In the genomic region with DNA sequence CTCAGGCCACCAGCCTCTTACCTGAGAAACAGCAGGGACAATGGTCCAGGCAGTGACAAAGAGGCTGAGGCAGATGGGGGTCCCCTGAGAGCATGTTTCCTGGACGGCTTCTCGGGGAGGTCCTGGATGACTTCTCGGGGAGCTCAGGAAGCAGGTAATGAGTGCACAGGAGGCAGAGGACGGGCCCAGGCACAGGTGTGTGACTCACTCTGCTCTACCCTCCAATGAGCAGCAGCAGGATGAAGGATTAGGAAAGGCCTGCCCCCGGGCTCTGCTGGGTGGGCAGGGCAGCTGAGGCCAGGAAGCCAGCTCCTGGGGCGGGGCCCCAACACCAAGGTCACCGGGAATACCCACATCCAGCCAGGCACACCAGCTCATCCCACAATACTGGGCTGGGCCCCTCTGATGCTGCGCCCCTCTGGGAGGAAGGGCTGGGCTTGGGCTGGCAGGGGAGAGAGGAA, we compare ENCODE assay signal across 19 cellular contexts. TPM values are rescaled to one million over a fixed set of nuclear protein-coding genes. Genes with fewer than 3 reads are reported as not detected.
DNase-seq lines count a peak whose midpoint lies in the region; ATAC-seq and TF ChIP-seq lines count a peak whose summit lies in the region.
"Had no signal": no experiment of that assay in that cellular context is flagged by ENCODE, and none has a peak within 500 bp of the region (broad histone marks: within the 10 kb centered on the region; RNA-seq: fewer than 3 reads in every experiment).

No MANE protein-coding gene starts in this region.

- H3K27me3 Mint-ChIP-seq in mesothelial cell of epicardium (ENCODE audit: low read depth) = no peaks in the 10 kb centered on the region
- H3K27me3 Mint-ChIP-seq: naive B cell; stimulated activated naive B cell treated with anti-CD40 and anti-IgM and Interleukin-4, amounts not matched to agents 10 μg/mL and 1 μg/mL and 100 μg/mL, for 72 hours had no signal

- no peak overlapping the region for H3K4me3 Mint-ChIP-seq in mesothelial cell of epicardium
- H3K4me3 Mint-ChIP-seq: activated CD4-positive, alpha-beta memory T cell treated with anti-CD3 and anti-CD28 coated beads, Interleukin-2, amount 10 ng/mL, durations not matched to agents 7 days and 5 days; activated naive CD4-positive, alpha-beta T cell treated with anti-CD3 and anti-CD28 coated beads for 36 hours; naive B cell; stimulated activated naive B cell treated with anti-CD40 and anti-IgM and Interleukin-4, amounts not matched to agents 10 μg/mL and 1 μg/mL and 100 μg/mL, for 72 hours had no signal

- peaks cover 3% of the 10 kb centered on the region for H3K36me3 Mint-ChIP-seq in mesothelial cell of epicardium

- peaks cover 15% of the 10 kb centered on the region for H3K4me1 Mint-ChIP-seq in mesothelial cell of epicardium

- ATAC-seq in esophagus mucosa (peak; percentile 95), HG03520 (IDR thresholded peaks at IDR 0.05; ENCODE audit: unreplicated experiment) (no peak), GM21390 (IDR thresholded peaks at IDR 0.05; ENCODE audit: unreplicated experiment) (no peak)
- ATAC-seq: K562; stimulated activated naive B cell treated with anti-CD40 and anti-IgM and Interleukin-4, amounts not matched to agents 10 μg/mL and 1 μg/mL and 100 μg/mL, for 72 hours had no signal

- no peaks in the 10 kb centered on the region for H3K9me3 Mint-ChIP-seq in mesothelial cell of epicardium
- H3K9me3 Mint-ChIP-seq: naive B cell; stimulated activated naive B cell treated with anti-CD40 and anti-IgM and Interleukin-4, amounts not matched to agents 10 μg/mL and 1 μg/mL and 100 μg/mL, for 72 hours had no signal

- DNase-seq in ELF-1 (ENCODE audit: low read depth, low spot score) (peak; percentile 46), M059J (ENCODE audit: low read depth) (peak; percentile 35), mesenteric fat pad (ENCODE audit: low spot score) (peak; percentile 89), mesothelial cell of epicardium (ENCODE audit: low spot score in 2 of 2, unreplicated experiment in 2 of 2) (no peak), NCI-H2171 treated with DMSO at 0.1 percent for 48 hours (lab: John Stamatoyannopoulos, UW) (no peak)
- DNase-seq: activated naive CD4-positive, alpha-beta T cell treated with anti-CD3 and anti-CD28 coated beads for 36 hours; CD4-positive, CD25-positive, alpha-beta regulatory T cell; effector CD4-positive, alpha-beta T cell; foreskin melanocyte; naive B cell; NCI-H1694 treated with DMSO at 0.1 percent for 48 hours; NCI-H526; stimulated activated CD4-positive, alpha-beta T cell treated with anti-CD3 and anti-CD28 coated beads, Interleukin-4, amount 100 ng/mL, for 24 hours; stimulated activated naive B cell treated with anti-CD40 and anti-IgM and Interleukin-4, amounts not matched to agents 10 μg/mL and 1 μg/mL and 100 μg/mL, for 72 hours had no signal

- no peak for TF ChIP-seq CTCF in mesothelial cell of epicardium (IDR thresholded peaks at IDR 0.05; ENCODE audit: unreplicated experiment)

- H3K27ac Mint-ChIP-seq in mesothelial cell of epicardium = no peak overlapping the region
- H3K27ac Mint-ChIP-seq: activated CD4-positive, alpha-beta memory T cell treated with anti-CD3 and anti-CD28 coated beads, Interleukin-2, amount 10 ng/mL, durations not matched to agents 7 days and 5 days; activated naive CD4-positive, alpha-beta T cell treated with anti-CD3 and anti-CD28 coated beads for 36 hours; naive B cell; stimulated activated naive B cell treated with anti-CD40 and anti-IgM and Interleukin-4, amounts not matched to agents 10 μg/mL and 1 μg/mL and 100 μg/mL, for 72 hours had no signal

RNA-seq across cellular contexts. Expression of gene PTAFR, which starts 17.2 kb away (rescaled TPM):
- total RNA-seq in M059J (2014; rRNA removed; shearing (Covaris generic)) = 0.07 and 0.47 TPM in 2 replicates
- total RNA-seq in esophagus mucosa (7.6 TPM), mesenteric fat pad (22.8 TPM), mesothelial cell of epicardium (0.18 to 0.43 TPM (median 0.18 TPM) in 3 replicates)

RNA-seq across cellular contexts. Expression of gene DNAJC8, which starts 39.1 kb away (rescaled TPM):
- total RNA-seq in M059J (2014; rRNA removed; shearing (Covaris generic)) = 140 and 151 TPM in 2 replicates
- 45.8 TPM for total RNA-seq in esophagus mucosa
- 70.7 TPM for total RNA-seq in mesenteric fat pad
- 79.7 to 84.1 TPM (median 81.4 TPM) in 3 replicates for total RNA-seq in mesothelial cell of epicardium

RNA-seq across cellular contexts. Expression of gene ATP5IF1, which starts 42.2 kb away (rescaled TPM):
- total RNA-seq in M059J (2014; rRNA removed; shearing (Covaris generic)) = 323 and 496 TPM in 2 replicates
- total RNA-seq in esophagus mucosa (119 TPM), mesenteric fat pad (50.7 TPM), mesothelial cell of epicardium (111 to 125 TPM (median 114 TPM) in 3 replicates)

Comparison
In these comparisons a context has a peak if more than half of its experiments do, and no peak if none do; other contexts are left out.
1. DNase-seq: peak in ELF-1 (single experiment), M059J (single experiment) and mesenteric fat pad (single experiment); none in mesothelial cell of epicardium (0 of 2) and NCI-H2171 treated with DMSO at 0.1 percent for 48 hours (single experiment).